23 cellular contexts compared by ENCODE assay signal in genomic region chr16:11168386-11169065, GRCh38.
A peak's percentile ranks its signal among the peaks of the same experiment; 100 is the strongest.
DNase-seq lines count a peak whose midpoint lies in the region; ATAC-seq and TF ChIP-seq lines count a peak whose summit lies in the region.
"Had no signal": no experiment of that assay in that cellular context is flagged by ENCODE, and none has a peak within 500 bp of the region (broad histone marks: within the 10 kb centered on the region; RNA-seq: fewer than 3 reads in every experiment).

No MANE protein-coding gene starts in this region.

- ATAC-seq in Right ventricle myocardium inferior: peak; percentile 68
- no peak for ATAC-seq in activated CD8-positive, alpha-beta T cell treated with anti-CD3 and anti-CD28 coated beads for 36 hours
- ATAC-seq: effector memory CD8-positive, alpha-beta T cell; naive thymus-derived CD8-positive, alpha-beta T cell; stimulated activated naive CD8-positive, alpha-beta T cell treated with anti-CD3 and anti-CD28 coated beads, Interleukin-15, Interleukin-2, amounts not matched to agents 100 U/mL and 50 U/mL, for 24 hours; WTC11 had no signal

- DNase-seq in Right ventricle myocardium inferior (ENCODE audit: missing footprints) (no peak), right atrium auricular region (ENCODE audit: low spot score) (no peak), left ventricle myocardium inferior (no peak), type B pancreatic cell (ENCODE audit: extremely low spot score, unreplicated experiment) (no peak), NCI-H2227 treated with DMSO at 0.1 percent for 48 hours (lab: John Stamatoyannopoulos, UW) (no peak), iPS-NIHi7 (ENCODE audit: extremely low spot score) (no peak), smooth muscle cell (lab: John Stamatoyannopoulos, UW; ENCODE audit: unreplicated experiment) (no peak)
- DNase-seq in activated CD8-positive, alpha-beta T cell treated with anti-CD3 and anti-CD28 coated beads for 36 hours: no peak
- DNase-seq: ACHN; activated gamma-delta T cell treated with Interleukin-2 at 50 U/mL for 16 hours; DMS79; effector memory CD8-positive, alpha-beta T cell; hypothalamus; kidney; naive thymus-derived CD8-positive, alpha-beta T cell; NCI-H146; NCI-H510A treated with DMSO at 0.1 percent for 48 hours; SHP77 treated with DMSO at 0.1 percent for 48 hours; stimulated activated naive CD8-positive, alpha-beta T cell treated with anti-CD3 and anti-CD28 coated beads, Interleukin-15, Interleukin-2, amounts not matched to agents 100 U/mL and 50 U/mL, for 24 hours; T-helper 1 cell; trophoblast cell had no signal

- no peak overlapping the region for H3K9ac ChIP-seq in smooth muscle cell (ENCODE audit: low read depth)

- TF ChIP-seq CTCF in right atrium auricular region (IDR thresholded peaks at IDR 0.05): no peak
- no peak for TF ChIP-seq CTCF in activated CD8-positive, alpha-beta T cell treated with anti-CD3 and anti-CD28 coated beads for 36 hours (IDR thresholded peaks at IDR 0.05)
- no peak for TF ChIP-seq CTCF in left ventricle myocardium inferior (IDR thresholded peaks at IDR 0.05; ENCODE audit: borderline replicate concordance)
- TF ChIP-seq CTCF in type B pancreatic cell (conservative IDR thresholded peaks at IDR 0.05): no peak
- no peak for TF ChIP-seq CTCF in smooth muscle cell (IDR thresholded peaks at IDR 0.05; ENCODE audit: borderline replicate concordance, insufficient read depth, poor library complexity, severe bottlenecking)

- peaks cover 13% of the 10 kb centered on the region for H3K36me3 ChIP-seq in right atrium auricular region
- H3K36me3 ChIP-seq in left ventricle myocardium inferior: peaks cover 37% of the 10 kb centered on the region
- H3K36me3 ChIP-seq in smooth muscle cell (ENCODE audit: low read depth): no peaks in the 10 kb centered on the region

- H3K4me1 ChIP-seq in right atrium auricular region (peaks cover 0 to 8% of the 10 kb centered on the region in 2 donors), left ventricle myocardium inferior (peaks cover 15% of the 10 kb centered on the region), smooth muscle cell (ENCODE audit: low read depth) (no peaks in the 10 kb centered on the region)

- no peaks in the 10 kb centered on the region for H3K27me3 Mint-ChIP-seq in activated CD8-positive, alpha-beta T cell treated with anti-CD3 and anti-CD28 coated beads for 36 hours
- H3K27me3 Mint-ChIP-seq in type B pancreatic cell: no peaks in the 10 kb centered on the region
- H3K27me3 Mint-ChIP-seq: effector memory CD8-positive, alpha-beta T cell; memory B cell; naive thymus-derived CD8-positive, alpha-beta T cell had no signal

- no peak overlapping the region for H3K4me3 Mint-ChIP-seq in activated CD8-positive, alpha-beta T cell treated with anti-CD3 and anti-CD28 coated beads for 36 hours
- H3K4me3 Mint-ChIP-seq in type B pancreatic cell: no peak overlapping the region
- H3K4me3 Mint-ChIP-seq: effector memory CD8-positive, alpha-beta T cell; memory B cell; naive thymus-derived CD8-positive, alpha-beta T cell; WTC11 had no signal

- CTCF ChIA-PET in activated CD8-positive, alpha-beta T cell treated with anti-CD3 and anti-CD28 coated beads for 36 hours (lab: Charles Lee): no interaction called here

- no peaks in the 10 kb centered on the region for H3K9me3 Mint-ChIP-seq in activated CD8-positive, alpha-beta T cell treated with anti-CD3 and anti-CD28 coated beads for 36 hours
- no peaks in the 10 kb centered on the region for H3K9me3 Mint-ChIP-seq in type B pancreatic cell
- H3K9me3 Mint-ChIP-seq: effector memory CD8-positive, alpha-beta T cell; memory B cell; naive thymus-derived CD8-positive, alpha-beta T cell; WTC11 had no signal

- peak overlapping the region; percentile 36 for H3K27ac Mint-ChIP-seq in activated CD8-positive, alpha-beta T cell treated with anti-CD3 and anti-CD28 coated beads for 36 hours
- peak overlapping the region; percentile 21 for H3K27ac Mint-ChIP-seq in type B pancreatic cell
- H3K27ac Mint-ChIP-seq: memory B cell, WTC11 had no signal

- no peak overlapping the region for H3K27ac ChIP-seq in right atrium auricular region
- peak overlapping the region; percentile 44 for H3K27ac ChIP-seq in left ventricle myocardium inferior (replicated peaks)
- H3K27ac ChIP-seq in smooth muscle cell (ENCODE audit: low read depth): no peak overlapping the region

- no peaks in the 10 kb centered on the region for H3K79me2 ChIP-seq in smooth muscle cell (ENCODE audit: low read depth)

- POLR2A ChIA-PET in activated CD8-positive, alpha-beta T cell treated with anti-CD3 and anti-CD28 coated beads for 36 hours (lab: Charles Lee): interaction anchor here (0.6 to 1.6 kb wide), 2 partner anchors 9 to 84 kb away, joined by 3 to 4 read pairs; no protein-coding TSS in a partner anchor

- H3F3A ChIP-seq in smooth muscle cell (ENCODE audit: low read depth): peaks cover 5% of the 10 kb centered on the region

- H3K36me3 Mint-ChIP-seq in activated CD8-positive, alpha-beta T cell treated with anti-CD3 and anti-CD28 coated beads for 36 hours (ENCODE audit: low read depth): peaks cover 16% of the 10 kb centered on the region
- peaks cover 17% of the 10 kb centered on the region for H3K36me3 Mint-ChIP-seq in type B pancreatic cell
- H3K36me3 Mint-ChIP-seq: WTC11 had no signal

- 78% methylated on average over 10 of the region's 10 CpGs for WGBS in smooth muscle cell (ENCODE audit: low lambda C conversion rate)

- H4K20me1 ChIP-seq in smooth muscle cell (ENCODE audit: low read depth): peaks cover 3% of the 10 kb centered on the region

- no peaks in the 10 kb centered on the region for H3K9me3 ChIP-seq in right atrium auricular region
- no peaks in the 10 kb centered on the region for H3K9me3 ChIP-seq in left ventricle myocardium inferior (replicated peaks)
- H3K9me3 ChIP-seq in smooth muscle cell (replicated peaks; ENCODE audit: low read depth): no peaks in the 10 kb centered on the region

- peaks cover 19% of the 10 kb centered on the region for H3K4me1 Mint-ChIP-seq in activated CD8-positive, alpha-beta T cell treated with anti-CD3 and anti-CD28 coated beads for 36 hours (ENCODE audit: low read depth)
- H3K4me1 Mint-ChIP-seq in type B pancreatic cell (ENCODE audit: unreplicated experiment): peaks cover 11% of the 10 kb centered on the region
- H3K4me1 Mint-ChIP-seq: WTC11 had no signal

- H3K4me2 ChIP-seq in smooth muscle cell: no peak overlapping the region

- no peaks in the 10 kb centered on the region for H3K27me3 ChIP-seq in right atrium auricular region
- no peaks in the 10 kb centered on the region for H3K27me3 ChIP-seq in left ventricle myocardium inferior (ENCODE audit: low read depth)
- H3K27me3 ChIP-seq in smooth muscle cell (ENCODE audit: low read depth): no peaks in the 10 kb centered on the region

- H3K4me3 ChIP-seq in right atrium auricular region (no peak overlapping the region), left ventricle myocardium inferior (no peak overlapping the region), smooth muscle cell (no peak overlapping the region)

- intact Hi-C loops in Right ventricle myocardium inferior (cut with DNase I): no loop called here
- intact Hi-C loops in activated CD8-positive, alpha-beta T cell treated with anti-CD3 and anti-CD28 coated beads for 36 hours (cut with micrococcal nuclease): no loop called here
- intact Hi-C loops in left ventricle myocardium inferior (cut with micrococcal nuclease): no loop called here

- H2AFZ ChIP-seq in smooth muscle cell (ENCODE audit: low read depth): no peak overlapping the region
